In the genomic region with DNA sequence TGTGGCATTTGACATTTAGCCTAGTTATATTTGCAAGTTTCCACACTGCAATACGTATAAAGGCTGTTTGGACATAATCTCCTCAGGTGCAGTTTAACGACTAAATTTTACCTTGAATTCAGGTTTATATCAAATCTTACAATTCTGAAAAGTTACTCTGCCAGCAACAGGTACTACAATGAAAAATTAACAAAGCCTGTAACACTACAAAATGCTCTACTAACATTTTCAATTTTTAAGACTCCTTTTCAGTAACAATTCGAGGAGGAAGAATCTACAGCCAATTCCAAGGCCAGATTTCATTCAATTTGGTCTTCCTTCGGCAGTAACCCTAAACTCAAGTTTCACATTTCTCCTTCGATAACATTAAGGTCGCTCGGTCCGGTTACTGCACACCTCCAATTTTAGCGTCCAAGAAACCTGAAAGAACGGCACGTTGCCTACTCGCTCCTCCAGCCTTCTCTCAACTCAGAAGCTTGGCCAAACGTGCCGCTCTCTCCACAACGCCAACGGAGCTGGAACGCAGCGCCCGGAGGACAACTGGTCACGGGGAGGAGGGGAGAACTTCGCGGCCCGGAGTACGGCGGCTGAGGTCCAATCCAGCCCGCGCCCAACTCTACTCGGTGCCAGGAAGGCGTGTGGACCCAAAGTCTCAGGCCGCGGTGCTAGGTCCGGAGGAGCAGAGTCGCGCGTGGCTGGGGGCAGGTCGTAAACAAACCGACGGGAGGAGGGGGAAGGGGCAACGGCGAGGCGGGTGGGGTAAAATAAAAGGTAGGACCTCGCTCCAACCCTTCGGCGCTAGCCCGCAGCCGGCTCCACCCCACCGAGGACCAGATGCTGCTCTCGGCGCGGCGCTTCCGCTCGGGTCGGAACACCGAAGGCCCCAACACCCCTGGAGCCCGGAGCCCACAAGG, we compare ENCODE assay signal across 8 cellular contexts. TPM values are rescaled to one million over a fixed set of nuclear protein-coding genes. Genes with fewer than 3 reads are reported as not detected.
DNase-seq lines count a peak whose midpoint lies in the region; ATAC-seq, FAIRE-seq and TF ChIP-seq lines count a peak whose summit lies in the region.

No MANE protein-coding gene starts in this region.

- H3K79me2 ChIP-seq in PC-9 (ENCODE audit: low read depth), result peaks cover 55% of the 10 kb centered on the region

- peaks cover 14% of the 10 kb centered on the region for H3K4me1 ChIP-seq in PC-9 (replicated peaks; ENCODE audit: insufficient read depth)
- no peaks in the 10 kb centered on the region for H3K4me1 ChIP-seq in cardiac muscle cell (ENCODE audit: low read depth)
- peaks cover 0 to 17% (median 4%) of the 10 kb centered on the region in 3 donors for H3K4me1 ChIP-seq in pancreas

- peak overlapping the region; percentile 88 for H3K27ac Mint-ChIP-seq in activated naive CD8-positive, alpha-beta T cell treated with anti-CD3 and anti-CD28 coated beads, Interleukin-2, amount 50 U/mL, for 24 hours

- FAIRE-seq in pancreas (lab: Jason Lieb, UNC) (no peak), urothelium cell line (lab: Jason Lieb, UNC) (no peak)

- peak overlapping the region; percentile 95 for H3K4me3 ChIP-seq in PC-9
- peak overlapping the region; percentile 65 for H3K4me3 ChIP-seq in cardiac muscle cell
- H3K4me3 ChIP-seq in pancreas, result peak overlapping the region; percentile 72 to 99 (median 86)

- no peaks in the 10 kb centered on the region for H3K27me3 Mint-ChIP-seq in activated naive CD8-positive, alpha-beta T cell treated with anti-CD3 and anti-CD28 coated beads, Interleukin-2, amount 50 U/mL, for 24 hours

- intact Hi-C loops in PC-9 (cut with micrococcal nuclease; ENCODE audit: unreplicated experiment) (no loop called here), pancreas (cut with DNase I) (no loop called here)

- H3K36me3 Mint-ChIP-seq in activated naive CD8-positive, alpha-beta T cell treated with anti-CD3 and anti-CD28 coated beads, Interleukin-2, amount 50 U/mL, for 24 hours (ENCODE audit: low read depth), result peaks cover 19% of the 10 kb centered on the region

- H3K27me3 ChIP-seq in PC-9 (ENCODE audit: insufficient read depth, low read depth) (no peaks in the 10 kb centered on the region), cardiac muscle cell (no peaks in the 10 kb centered on the region), pancreas (no peaks in the 10 kb centered on the region)

- no peaks in the 10 kb centered on the region for H3F3A ChIP-seq in PC-9 (ENCODE audit: insufficient read depth, low read depth)

- BruUV-seq in PC-9 (replicated peaks; lab: Mats Ljungman, UMichigan), result TSS peak; percentile 74

- POLR2A ChIA-PET in PC-9 (lab: Charles Lee; ENCODE audit: unreplicated experiment), result interaction anchor here (1.0 kb wide), 1 partner anchor 19 kb away, joined by 4 read pairs; no protein-coding TSS in a partner anchor

- peak overlapping the region; percentile 93 for H3K4me2 ChIP-seq in PC-9

- 0% methylated on average over 38 to 56 of the region's 56 CpGs for WGBS in pancreas, 2 donors

- CTCF ChIA-PET in PC-9 (lab: Charles Lee), result no interaction called here

- TF ChIP-seq CTCF in PC-9 (conservative IDR thresholded peaks at IDR 0.05) (no peak), cardiac muscle cell (IDR thresholded peaks at IDR 0.05; ENCODE audit: low read depth, low read length) (no peak), pancreas (IDR thresholded peaks at IDR 0.05) (no peak)

- DNase-seq in AG08395 (ENCODE audit: low spot score) (peak; percentile 69), PC-9 (peak in 1 of 2 experiments; percentile 45), cardiac muscle cell (ENCODE audit: low read depth in 1 of 2, low spot score in 1 of 2) (peak; percentile 67 to 80), pancreas (peak; percentile 72 to 90 (median 77)), urothelium cell line (ENCODE audit: low spot score) (peak; percentile 51)
- DNase-seq in activated naive CD8-positive, alpha-beta T cell treated with anti-CD3 and anti-CD28 coated beads, Interleukin-2, amount 50 U/mL, for 24 hours, result peak; percentile 41

- H3K36me3 ChIP-seq in PC-9 (ENCODE audit: low read depth) (0 out of 2 replicates have a peak, but pooled peaks cover 3% of the 10 kb centered on the region), cardiac muscle cell (no peaks in the 10 kb centered on the region), pancreas (no peaks in the 10 kb centered on the region)

- peaks cover 41% of the 10 kb centered on the region for H4K20me1 ChIP-seq in PC-9 (ENCODE audit: insufficient read depth)

- H2AFZ ChIP-seq in PC-9, result peak overlapping the region; percentile 92

- H3K9me3 Mint-ChIP-seq in activated naive CD8-positive, alpha-beta T cell treated with anti-CD3 and anti-CD28 coated beads, Interleukin-2, amount 50 U/mL, for 24 hours, result no peaks in the 10 kb centered on the region

- H3K9me3 ChIP-seq in PC-9 (ENCODE audit: insufficient read depth, low read depth) (no peaks in the 10 kb centered on the region), cardiac muscle cell (ENCODE audit: low read depth) (no peaks in the 10 kb centered on the region), pancreas (no peaks in the 10 kb centered on the region)

- H3K27ac ChIP-seq in PC-9 (peak overlapping the region; percentile 72), cardiac muscle cell (peak overlapping the region; percentile 98), pancreas (peak overlapping the region; percentile 96 to 100 (median 99))

- peak overlapping the region; percentile 96 for H3K4me3 Mint-ChIP-seq in activated naive CD8-positive, alpha-beta T cell treated with anti-CD3 and anti-CD28 coated beads, Interleukin-2, amount 50 U/mL, for 24 hours

- ATAC-seq in GM18520 (IDR thresholded peaks at IDR 0.05; ENCODE audit: unreplicated experiment) (peak; percentile 2), HG03064 (IDR thresholded peaks at IDR 0.05; ENCODE audit: low read depth, unreplicated experiment) (peak; percentile 26), pancreas (peak; percentile 66 to 78 (median 74))
- peak; percentile 12 for ATAC-seq in activated naive CD8-positive, alpha-beta T cell treated with anti-CD3 and anti-CD28 coated beads, Interleukin-2, amount 50 U/mL, for 24 hours

- no peaks in the 10 kb centered on the region for H3K9me2 ChIP-seq in PC-9 (ENCODE audit: insufficient read depth)

- H3K4me1 Mint-ChIP-seq in activated naive CD8-positive, alpha-beta T cell treated with anti-CD3 and anti-CD28 coated beads, Interleukin-2, amount 50 U/mL, for 24 hours, result peaks cover 43% of the 10 kb centered on the region

RNA-seq across cellular contexts. Expression of gene FNIP1, which starts 0.7 kb away (rescaled TPM):
- 20.4 and 23.5 TPM in 2 replicates for total RNA-seq in PC-9 (2021)
- 13.6 and 24.4 TPM in 2 replicates for total RNA-seq in cardiac muscle cell
- 10.1 and 16.3 TPM in 2 replicates for polyA plus RNA-seq in cardiac muscle cell
- 10 to 100 TPM; 11.1 to 20.9 (median 13.2) TPM for total RNA-seq in pancreas
- 1 to 10 TPM; 2.7 to 4.4 TPM for polyA plus RNA-seq in pancreas

Comparison
In these comparisons a context has a peak if more than half of its experiments do, and no peak if none do; other contexts are left out.
1. ATAC-seq: peak in every context shown above with its lines; median percentile 74 in pancreas; 26 in HG03064; 12 in activated naive CD8-positive, alpha-beta T cell treated with anti-CD3 and anti-CD28 coated beads, Interleukin-2, amount 50 U/mL, for 24 hours; 2 in GM18520.